1 cellular context compared by ENCODE assay signal in the genomic region with DNA sequence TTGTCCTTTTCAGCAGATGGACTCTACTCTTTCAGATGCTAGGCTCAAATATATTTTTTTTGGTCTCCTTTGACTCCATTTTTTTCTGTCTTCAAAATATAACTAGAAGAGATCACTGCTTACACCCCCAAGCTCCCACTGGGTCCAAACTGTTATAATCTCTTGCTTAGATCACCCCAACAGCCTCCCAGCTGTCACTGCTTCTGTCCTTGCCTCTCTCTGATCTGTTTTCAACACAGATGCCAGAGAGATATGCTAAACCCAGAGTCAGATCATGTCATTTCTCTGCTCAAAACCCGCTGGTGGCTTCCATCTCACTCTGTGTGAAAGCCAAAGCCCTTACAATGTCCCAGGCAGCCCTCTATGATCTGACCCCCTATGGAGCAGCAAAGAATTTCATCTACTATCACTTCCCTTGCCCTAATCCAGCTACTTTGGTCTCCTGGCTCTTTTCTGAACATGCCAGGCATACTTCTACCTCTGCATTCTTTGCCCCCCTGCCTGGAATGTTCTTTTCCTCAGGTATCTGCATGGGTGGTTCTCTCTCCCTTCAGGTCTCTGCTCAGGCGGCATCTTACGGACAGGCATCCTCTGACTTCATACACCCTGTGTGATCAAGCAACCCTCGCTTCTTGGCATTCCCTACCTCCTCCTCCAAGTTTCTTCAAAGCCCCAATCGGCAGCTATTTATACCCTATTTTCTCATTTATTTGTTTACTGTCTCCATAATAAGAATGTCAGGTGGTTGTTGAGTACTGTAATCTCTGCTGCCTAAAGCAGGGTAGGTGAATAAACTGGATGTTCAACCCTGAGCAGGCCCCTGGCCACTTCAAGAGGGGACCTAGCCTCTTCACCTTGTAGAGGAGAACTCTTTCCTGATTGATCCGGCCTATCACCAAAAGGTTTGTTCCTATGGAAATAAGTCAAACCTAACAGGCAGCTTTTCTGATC.
TF ChIP-seq lines count a peak whose summit lies in the region.

No MANE protein-coding gene starts in this region.

TF ChIP-seq in GM23338, 12 proteins besides CTCF, POLR2A, EP300 and RAD21 (continued from another document):
- TF ChIP-seq, protein P1, sequence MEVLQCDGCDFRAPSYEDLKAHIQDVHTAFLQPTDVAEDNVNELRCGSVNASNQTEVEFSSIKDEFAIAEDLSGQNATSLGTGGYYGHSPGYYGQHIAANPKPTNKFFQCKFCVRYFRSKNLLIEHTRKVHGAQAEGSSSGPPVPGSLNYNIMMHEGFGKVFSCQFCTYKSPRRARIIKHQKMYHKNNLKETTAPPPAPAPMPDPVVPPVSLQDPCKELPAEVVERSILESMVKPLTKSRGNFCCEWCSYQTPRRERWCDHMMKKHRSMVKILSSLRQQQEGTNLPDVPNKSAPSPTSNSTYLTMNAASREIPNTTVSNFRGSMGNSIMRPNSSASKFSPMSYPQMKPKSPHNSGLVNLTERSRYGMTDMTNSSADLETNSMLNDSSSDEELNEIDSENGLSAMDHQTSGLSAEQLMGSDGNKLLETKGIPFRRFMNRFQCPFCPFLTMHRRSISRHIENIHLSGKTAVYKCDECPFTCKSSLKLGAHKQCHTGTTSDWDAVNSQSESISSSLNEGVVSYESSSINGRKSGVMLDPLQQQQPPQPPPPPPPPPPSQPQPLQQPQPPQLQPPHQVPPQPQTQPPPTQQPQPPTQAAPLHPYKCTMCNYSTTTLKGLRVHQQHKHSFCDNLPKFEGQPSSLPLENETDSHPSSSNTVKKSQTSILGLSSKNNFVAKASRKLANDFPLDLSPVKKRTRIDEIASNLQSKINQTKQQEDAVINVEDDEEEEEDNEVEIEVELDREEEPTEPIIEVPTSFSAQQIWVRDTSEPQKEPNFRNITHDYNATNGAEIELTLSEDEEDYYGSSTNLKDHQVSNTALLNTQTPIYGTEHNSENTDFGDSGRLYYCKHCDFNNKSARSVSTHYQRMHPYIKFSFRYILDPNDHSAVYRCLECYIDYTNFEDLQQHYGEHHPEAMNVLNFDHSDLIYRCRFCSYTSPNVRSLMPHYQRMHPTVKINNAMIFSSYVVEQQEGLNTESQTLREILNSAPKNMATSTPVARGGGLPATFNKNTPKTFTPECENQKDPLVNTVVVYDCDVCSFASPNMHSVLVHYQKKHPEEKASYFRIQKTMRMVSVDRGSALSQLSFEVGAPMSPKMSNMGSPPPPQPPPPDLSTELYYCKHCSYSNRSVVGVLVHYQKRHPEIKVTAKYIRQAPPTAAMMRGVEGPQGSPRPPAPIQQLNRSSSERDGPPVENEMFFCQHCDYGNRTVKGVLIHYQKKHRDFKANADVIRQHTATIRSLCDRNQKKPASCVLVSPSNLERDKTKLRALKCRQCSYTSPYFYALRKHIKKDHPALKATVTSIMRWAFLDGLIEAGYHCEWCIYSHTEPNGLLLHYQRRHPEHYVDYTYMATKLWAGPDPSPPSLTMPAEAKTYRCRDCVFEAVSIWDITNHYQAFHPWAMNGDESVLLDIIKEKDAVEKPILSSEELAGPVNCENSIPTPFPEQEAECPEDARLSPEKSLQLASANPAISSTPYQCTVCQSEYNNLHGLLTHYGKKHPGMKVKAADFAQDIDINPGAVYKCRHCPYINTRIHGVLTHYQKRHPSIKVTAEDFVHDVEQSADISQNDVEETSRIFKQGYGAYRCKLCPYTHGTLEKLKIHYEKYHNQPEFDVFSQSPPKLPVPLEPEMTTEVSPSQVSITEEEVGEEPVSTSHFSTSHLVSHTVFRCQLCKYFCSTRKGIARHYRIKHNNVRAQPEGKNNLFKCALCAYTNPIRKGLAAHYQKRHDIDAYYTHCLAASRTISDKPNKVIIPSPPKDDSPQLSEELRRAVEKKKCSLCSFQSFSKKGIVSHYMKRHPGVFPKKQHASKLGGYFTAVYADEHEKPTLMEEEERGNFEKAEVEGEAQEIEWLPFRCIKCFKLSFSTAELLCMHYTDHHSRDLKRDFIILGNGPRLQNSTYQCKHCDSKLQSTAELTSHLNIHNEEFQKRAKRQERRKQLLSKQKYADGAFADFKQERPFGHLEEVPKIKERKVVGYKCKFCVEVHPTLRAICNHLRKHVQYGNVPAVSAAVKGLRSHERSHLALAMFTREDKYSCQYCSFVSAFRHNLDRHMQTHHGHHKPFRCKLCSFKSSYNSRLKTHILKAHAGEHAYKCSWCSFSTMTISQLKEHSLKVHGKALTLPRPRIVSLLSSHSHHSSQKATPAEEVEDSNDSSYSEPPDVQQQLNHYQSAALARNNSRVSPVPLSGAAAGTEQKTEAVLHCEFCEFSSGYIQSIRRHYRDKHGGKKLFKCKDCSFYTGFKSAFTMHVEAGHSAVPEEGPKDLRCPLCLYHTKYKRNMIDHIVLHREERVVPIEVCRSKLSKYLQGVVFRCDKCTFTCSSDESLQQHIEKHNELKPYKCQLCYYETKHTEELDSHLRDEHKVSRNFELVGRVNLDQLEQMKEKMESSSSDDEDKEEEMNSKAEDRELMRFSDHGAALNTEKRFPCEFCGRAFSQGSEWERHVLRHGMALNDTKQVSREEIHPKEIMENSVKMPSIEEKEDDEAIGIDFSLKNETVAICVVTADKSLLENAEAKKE (CRISPR knock-in tag; IDR thresholded peaks at IDR 0.05), result no peak
